1 cellular context compared by ENCODE assay signal in genomic region chr1:209651148-209651547, GRCh38.
TF ChIP-seq lines count a peak whose summit lies in the region.

No MANE protein-coding gene starts in this region.

TF ChIP-seq in HEK293, 187 proteins besides CTCF, POLR2A, EP300 and RAD21 (continued from another document and continues in another):
- no peak for TF ChIP-seq SALL2 (tag by site-specific recombination; IDR thresholded peaks at IDR 0.05; ENCODE audit: borderline replicate concordance)
- TF ChIP-seq YY2 (tag by site-specific recombination; IDR thresholded peaks at IDR 0.05), result no peak
- TF ChIP-seq SP7 (tag by site-specific recombination; IDR thresholded peaks at IDR 0.05), result 0 out of 2 replicates have a peak, but pooled peaks have one; percentile 17
- TF ChIP-seq PRDM2 (tag by site-specific recombination; IDR thresholded peaks at IDR 0.05; ENCODE audit: borderline replicate concordance), result no peak
- TF ChIP-seq ZNF660 (tag by site-specific recombination; IDR thresholded peaks at IDR 0.05), result no peak
- TF ChIP-seq ZNF239 (tag by site-specific recombination; IDR thresholded peaks at IDR 0.05), result no peak
- TF ChIP-seq BCL11A (tag by site-specific recombination; IDR thresholded peaks at IDR 0.05; ENCODE audit: low read depth), result no peak
- TF ChIP-seq PRDM1 (tag by site-specific recombination; IDR thresholded peaks at IDR 0.05), result peak; percentile 44; the same call in 1 of the 2 replicates
- no peak for TF ChIP-seq ZNF433 (tag by site-specific recombination; IDR thresholded peaks at IDR 0.05; ENCODE audit: low read depth)
- peak; percentile 51; the same call in 1 of the 2 replicates for TF ChIP-seq ZFP37 (tag by site-specific recombination; IDR thresholded peaks at IDR 0.05)
- TF ChIP-seq, protein P1, sequence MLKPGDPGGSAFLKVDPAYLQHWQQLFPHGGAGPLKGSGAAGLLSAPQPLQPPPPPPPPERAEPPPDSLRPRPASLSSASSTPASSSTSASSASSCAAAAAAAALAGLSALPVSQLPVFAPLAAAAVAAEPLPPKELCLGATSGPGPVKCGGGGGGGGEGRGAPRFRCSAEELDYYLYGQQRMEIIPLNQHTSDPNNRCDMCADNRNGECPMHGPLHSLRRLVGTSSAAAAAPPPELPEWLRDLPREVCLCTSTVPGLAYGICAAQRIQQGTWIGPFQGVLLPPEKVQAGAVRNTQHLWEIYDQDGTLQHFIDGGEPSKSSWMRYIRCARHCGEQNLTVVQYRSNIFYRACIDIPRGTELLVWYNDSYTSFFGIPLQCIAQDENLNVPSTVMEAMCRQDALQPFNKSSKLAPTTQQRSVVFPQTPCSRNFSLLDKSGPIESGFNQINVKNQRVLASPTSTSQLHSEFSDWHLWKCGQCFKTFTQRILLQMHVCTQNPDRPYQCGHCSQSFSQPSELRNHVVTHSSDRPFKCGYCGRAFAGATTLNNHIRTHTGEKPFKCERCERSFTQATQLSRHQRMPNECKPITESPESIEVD (tag by site-specific recombination; IDR thresholded peaks at IDR 0.05), result no peak
- 0 out of 2 replicates have a peak, but pooled peaks have one; percentile 9 for TF ChIP-seq ZNF394 (tag by site-specific recombination; IDR thresholded peaks at IDR 0.05; ENCODE audit: borderline replicate concordance)
- peak; percentile 28; the same call in 1 of the 2 replicates for TF ChIP-seq SP2 (tag by site-specific recombination; IDR thresholded peaks at IDR 0.05)
- TF ChIP-seq ZNF350 (tag by site-specific recombination; IDR thresholded peaks at IDR 0.05), result no peak
- no peak for TF ChIP-seq ZNF837 (tag by site-specific recombination; IDR thresholded peaks at IDR 0.05)
- TF ChIP-seq ZNF112 (tag by site-specific recombination; IDR thresholded peaks at IDR 0.05), result no peak
- no peak for TF ChIP-seq ZNF302 (tag by site-specific recombination; IDR thresholded peaks at IDR 0.05; ENCODE audit: low read depth)
- TF ChIP-seq ZNF169 (tag by site-specific recombination; IDR thresholded peaks at IDR 0.05), result no peak
- peak; percentile 66 for TF ChIP-seq KLF1 (tag by site-specific recombination; IDR thresholded peaks at IDR 0.05)
- no peak for TF ChIP-seq ZNF146 (tag by site-specific recombination; IDR thresholded peaks at IDR 0.05)
- TF ChIP-seq HOXD13 (CRISPR knock-in tag; IDR thresholded peaks at IDR 0.05; ENCODE audit: borderline replicate concordance), result no peak
- no peak for TF ChIP-seq ZNF324 (tag by site-specific recombination; IDR thresholded peaks at IDR 0.05)
- no peak for TF ChIP-seq ZNF121 (tag by site-specific recombination; IDR thresholded peaks at IDR 0.05)
- no peak for TF ChIP-seq GLIS2 (tag by site-specific recombination; IDR thresholded peaks at IDR 0.05)
- no peak for TF ChIP-seq PRDM10 (tag by site-specific recombination; IDR thresholded peaks at IDR 0.05)
- no peak for TF ChIP-seq ZNF214 (tag by site-specific recombination; IDR thresholded peaks at IDR 0.05; ENCODE audit: borderline replicate concordance)
- TF ChIP-seq MZF1 (tag by site-specific recombination; IDR thresholded peaks at IDR 0.05; ENCODE audit: borderline replicate concordance), result no peak
- no peak for TF ChIP-seq ZNF629 (tag by site-specific recombination; IDR thresholded peaks at IDR 0.05)
- no peak for TF ChIP-seq ZNF416 (tag by site-specific recombination; IDR thresholded peaks at IDR 0.05)
- no peak for TF ChIP-seq ZFP3 (tag by site-specific recombination; IDR thresholded peaks at IDR 0.05; ENCODE audit: low read depth)
- peak; percentile 66; the same call in 1 of the 2 replicates for TF ChIP-seq KLF17 (tag by site-specific recombination; IDR thresholded peaks at IDR 0.05)
- TF ChIP-seq SCRT1 (tag by site-specific recombination; IDR thresholded peaks at IDR 0.05; ENCODE audit: borderline replicate concordance), result no peak
- TF ChIP-seq, protein P2, sequence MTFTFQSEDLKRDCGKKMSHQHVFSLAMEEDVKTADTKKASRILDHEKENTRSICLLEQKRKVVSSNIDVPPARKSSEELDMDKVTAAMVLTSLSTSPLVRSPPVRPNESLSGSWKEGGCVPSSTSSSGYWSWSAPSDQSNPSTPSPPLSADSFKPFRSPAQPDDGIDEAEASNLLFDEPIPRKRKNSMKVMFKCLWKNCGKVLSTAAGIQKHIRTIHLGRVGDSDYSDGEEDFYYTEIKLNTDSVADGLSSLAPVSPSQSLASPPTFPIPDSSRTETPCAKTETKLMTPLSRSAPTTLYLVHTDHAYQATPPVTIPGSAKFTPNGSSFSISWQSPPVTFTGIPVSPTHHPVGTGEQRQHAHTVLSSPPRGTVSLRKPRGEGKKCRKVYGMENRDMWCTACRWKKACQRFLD (tag by site-specific recombination; IDR thresholded peaks at IDR 0.05), result no peak
- TF ChIP-seq WT1 (tag by site-specific recombination; IDR thresholded peaks at IDR 0.05), result no peak
- TF ChIP-seq ZNF549 (tag by site-specific recombination; IDR thresholded peaks at IDR 0.05), result no peak
- no peak for TF ChIP-seq ZNF843 (tag by site-specific recombination; IDR thresholded peaks at IDR 0.05)
- no peak for TF ChIP-seq ZNF404 (tag by site-specific recombination; IDR thresholded peaks at IDR 0.05)
- TF ChIP-seq PATZ1 (tag by site-specific recombination; IDR thresholded peaks at IDR 0.05), result 0 out of 2 replicates have a peak, but pooled peaks have one; percentile 32
- TF ChIP-seq ZBTB7A (tag by site-specific recombination; IDR thresholded peaks at IDR 0.05; ENCODE audit: low read depth), result no peak
- TF ChIP-seq ZNF138 (tag by site-specific recombination; IDR thresholded peaks at IDR 0.05; ENCODE audit: borderline replicate concordance), result no peak
- no peak for TF ChIP-seq TRIM28 (IDR thresholded peaks at IDR 0.05; ENCODE audit: borderline replicate concordance, low read length)
- no peak for TF ChIP-seq KLF16 (tag by site-specific recombination; IDR thresholded peaks at IDR 0.05)
- no peak for TF ChIP-seq ZNF791 (tag by site-specific recombination; IDR thresholded peaks at IDR 0.05)
- no peak for TF ChIP-seq ZNF366 (tag by site-specific recombination; conservative IDR thresholded peaks at IDR 0.05)
- no peak for TF ChIP-seq FEZF1 (tag by site-specific recombination; IDR thresholded peaks at IDR 0.05)
- TF ChIP-seq ZIC2 (tag by site-specific recombination; IDR thresholded peaks at IDR 0.05), result no peak
- no peak for TF ChIP-seq ZBTB44 (tag by site-specific recombination; IDR thresholded peaks at IDR 0.05)
- TF ChIP-seq KLF7 (tag by site-specific recombination; IDR thresholded peaks at IDR 0.05; ENCODE audit: borderline replicate concordance), result no peak
- no peak for TF ChIP-seq ZNF501 (tag by site-specific recombination; IDR thresholded peaks at IDR 0.05)
- TF ChIP-seq ZNF707 (tag by site-specific recombination; IDR thresholded peaks at IDR 0.05), result no peak
- TF ChIP-seq KLF10 (tag by site-specific recombination; IDR thresholded peaks at IDR 0.05), result no peak
